Comparison of ENCODE assay signal across 12 cellular contexts in the genomic region with DNA sequence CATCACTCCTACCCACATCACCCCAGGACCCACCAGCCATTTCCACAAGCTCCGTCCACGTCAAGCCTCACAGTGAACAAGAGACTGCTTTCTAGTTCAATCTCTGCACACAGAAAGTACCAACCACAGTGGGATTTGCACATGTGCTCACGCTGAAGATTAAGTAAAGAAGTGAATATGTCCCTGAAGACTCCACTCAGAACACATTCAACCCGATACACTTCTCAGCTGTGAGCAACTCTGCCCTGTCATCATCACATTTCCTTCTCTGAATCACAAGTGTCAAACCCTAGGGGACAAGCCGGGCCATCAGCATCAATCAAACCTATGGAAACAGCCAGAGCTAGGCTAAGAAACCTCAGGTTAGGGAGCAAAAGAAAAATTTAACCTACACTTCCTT. TPM values are rescaled to one million over a fixed set of nuclear protein-coding genes. Genes with fewer than 3 reads are reported as not detected.
DNase-seq lines count a peak whose midpoint lies in the region; ATAC-seq and TF ChIP-seq lines count a peak whose summit lies in the region.
"Had no signal": no experiment of that assay in that cellular context is flagged by ENCODE, and none has a peak within 500 bp of the region (broad histone marks: within the 10 kb centered on the region; RNA-seq: fewer than 3 reads in every experiment).

No MANE protein-coding gene starts in this region.

- no peaks in the 10 kb centered on the region for H3K9me3 Mint-ChIP-seq in mesothelial cell of epicardium

- no peaks in the 10 kb centered on the region for H3K27me3 ChIP-seq in tibial nerve
- H3K27me3 ChIP-seq in sigmoid colon = no peaks in the 10 kb centered on the region

- TF ChIP-seq EP300 in tibial nerve (IDR thresholded peaks at IDR 0.05) = no peak
- TF ChIP-seq EP300 in sigmoid colon (IDR thresholded peaks at IDR 0.05) = no peak

- H3K27me3 Mint-ChIP-seq in mesothelial cell of epicardium (ENCODE audit: low read depth) = no peaks in the 10 kb centered on the region

- WGBS in tibial nerve, 2 donors = 59 to 62% methylated on average over 5 of the region's 5 CpGs
- WGBS in sigmoid colon, 2 donors = 65 to 70% methylated on average over 5 of the region's 5 CpGs

- TF ChIP-seq POLR2A in tibial nerve (IDR thresholded peaks at IDR 0.05) (no peak), sigmoid colon (IDR thresholded peaks at IDR 0.05) (no peak)

- H3K9me3 ChIP-seq in tibial nerve (no peaks in the 10 kb centered on the region), sigmoid colon (no peaks in the 10 kb centered on the region)
- H3K9me3 ChIP-seq: lower lobe of right lung had no signal

- H3K4me3 ChIP-seq in tibial nerve (no peak overlapping the region), sigmoid colon (no peak overlapping the region)

- peaks cover 0 to 66% (median 49%) of the 10 kb centered on the region in 4 donors for H3K4me1 ChIP-seq in tibial nerve
- peaks cover 0 to 61% (median 47%) of the 10 kb centered on the region in 4 donors for H3K4me1 ChIP-seq in sigmoid colon

- H3K27ac ChIP-seq in tibial nerve (peak overlapping the region in 3 of 4 donors; percentile 15 to 85 (median 84)), sigmoid colon (peak overlapping the region in 1 of 4 donors; percentile 83)
- H3K27ac ChIP-seq: lower lobe of right lung had no signal

- peaks cover 1% of the 10 kb centered on the region for H3K36me3 Mint-ChIP-seq in mesothelial cell of epicardium

- H3K4me1 Mint-ChIP-seq in mesothelial cell of epicardium = peaks cover 29% of the 10 kb centered on the region

- H3K36me3 ChIP-seq in tibial nerve (no peaks in the 10 kb centered on the region), sigmoid colon (no peaks in the 10 kb centered on the region)
- H3K36me3 ChIP-seq: lower lobe of right lung had no signal

- peak overlapping the region; percentile 87 for H3K4me3 Mint-ChIP-seq in mesothelial cell of epicardium

- TF ChIP-seq CTCF in mesothelial cell of epicardium (IDR thresholded peaks at IDR 0.05; ENCODE audit: unreplicated experiment) = no peak
- TF ChIP-seq CTCF in tibial nerve (IDR thresholded peaks at IDR 0.05) = no peak
- TF ChIP-seq CTCF in sigmoid colon (IDR thresholded peaks at IDR 0.05) = no peak

- H3K27ac Mint-ChIP-seq in mesothelial cell of epicardium = no peak overlapping the region

- no peak for ATAC-seq in HG02610 (IDR thresholded peaks at IDR 0.05; ENCODE audit: unreplicated experiment)
- ATAC-seq: HCT116, lower lobe of right lung had no signal

- intact Hi-C loops in sigmoid colon (cut with DNase I) = loop anchor here (5.0 kb wide), 1 partner anchor 48 kb away; no protein-coding TSS in a partner anchor

- peak; percentile 56 for DNase-seq in stimulated activated CD4-positive, alpha-beta T cell treated with anti-CD3 and anti-CD28 coated beads, Interleukin-1b, Interleukin-23, amount 100 ng/mL, for 48 hours
- DNase-seq in stimulated activated CD4-positive, alpha-beta T cell treated with anti-CD3 and anti-CD28 coated beads, Interleukin-12 subunit alpha, Interleukin-12 subunit beta, amount 100 ng/mL, for 4 hours = no peak
- peak; percentile 19 for DNase-seq in activated T-helper 9 cell treated with anti-CD3 and anti-CD28 coated beads, Interleukin-2, amount 50 U/mL, for 16 hours (ENCODE audit: low read depth)
- DNase-seq in mesothelial cell of epicardium (ENCODE audit: low spot score in 2 of 2, unreplicated experiment in 2 of 2) (no peak), tibial nerve (ENCODE audit: low spot score in 2 of 2) (no peak), sigmoid colon (no peak), NCI-H2196 treated with DMSO at 0.1 percent for 48 hours (lab: John Stamatoyannopoulos, UW; ENCODE audit: unreplicated experiment) (no peak)
- DNase-seq: C1 segment of cervical spinal cord, head of caudate nucleus, lower lobe of right lung had no signal

RNA-seq across cellular contexts. Expression of a gene that starts 1.9 kb away (rescaled TPM):
- 23.8 to 28.8 TPM (median 23.9 TPM) in 3 replicates for total RNA-seq in mesothelial cell of epicardium
- total RNA-seq in tibial nerve = 10 to 100 TPM; 35.4 to 82.3 (median 46.0) TPM
- 10 to 100 TPM; 11.5 to 19.5 (median 14.7) TPM for total RNA-seq in sigmoid colon
- 1 to 10 TPM; 2.5 to 7.7 (median 4.8) TPM for polyA plus RNA-seq in sigmoid colon

Comparison
In these comparisons a context has a peak if more than half of its experiments do, and no peak if none do; other contexts are left out.
1. DNase-seq: peak in stimulated activated CD4-positive, alpha-beta T cell treated with anti-CD3 and anti-CD28 coated beads, Interleukin-1b, Interleukin-23, amount 100 ng/mL, for 48 hours (single experiment) and activated T-helper 9 cell treated with anti-CD3 and anti-CD28 coated beads, Interleukin-2, amount 50 U/mL, for 16 hours (single experiment); none in stimulated activated CD4-positive, alpha-beta T cell treated with anti-CD3 and anti-CD28 coated beads, Interleukin-12 subunit alpha, Interleukin-12 subunit beta, amount 100 ng/mL, for 4 hours (single experiment), mesothelial cell of epicardium (0 of 2), tibial nerve (0 of 2), sigmoid colon (single experiment) and NCI-H2196 treated with DMSO at 0.1 percent for 48 hours (single experiment).